In the genomic region with DNA sequence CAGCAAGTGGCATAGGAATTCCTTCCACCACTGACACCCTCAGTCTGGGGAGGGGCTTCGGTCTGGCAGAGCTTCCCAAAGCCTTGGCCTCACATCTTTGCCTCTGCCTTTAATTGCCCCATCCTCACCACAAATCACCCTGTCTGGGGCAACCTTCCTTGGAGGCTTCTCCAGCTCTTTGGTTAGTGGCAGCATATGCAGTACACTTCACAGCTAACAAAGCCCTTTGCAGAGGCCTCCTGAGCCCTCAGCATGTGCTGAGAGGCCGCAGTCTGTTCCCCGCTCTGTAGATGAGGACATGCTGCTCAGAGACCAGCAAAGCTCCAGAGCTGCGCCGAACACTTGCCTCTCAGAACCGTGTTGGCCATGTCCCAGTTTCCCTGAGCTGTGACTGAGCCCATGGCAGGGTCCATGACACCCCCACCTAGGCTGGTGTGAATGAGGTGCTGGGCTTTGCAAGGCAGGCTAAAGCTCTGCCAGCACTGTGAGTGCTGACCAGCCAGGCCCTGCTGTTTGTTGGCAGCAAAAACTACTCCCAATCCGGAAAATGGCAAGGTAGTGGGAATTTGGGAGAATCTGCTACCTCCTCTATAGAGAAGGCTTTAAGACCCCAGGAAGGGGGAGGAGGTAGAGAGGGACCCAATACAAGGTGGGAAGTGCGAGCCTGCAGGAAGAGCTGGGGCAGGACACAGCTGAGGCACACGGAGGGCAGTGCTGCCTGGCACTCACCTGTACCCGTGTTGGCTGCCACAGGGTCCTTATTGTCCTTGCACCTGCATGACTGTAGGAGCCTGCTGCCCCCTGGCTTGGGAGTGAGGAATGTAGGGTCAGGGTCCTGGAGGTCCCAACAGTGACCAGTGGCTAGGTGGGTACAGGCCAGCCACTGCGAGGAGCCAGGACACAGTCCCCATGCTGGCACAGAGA, we compare ENCODE assay signal across 1 cellular context.
TF ChIP-seq lines count a peak whose summit lies in the region.

No MANE protein-coding gene starts in this region.

TF ChIP-seq in WTC11, 78 proteins besides CTCF, POLR2A, EP300 and RAD21:
- TF ChIP-seq ZNF219 (CRISPR knock-in tag; IDR thresholded peaks at IDR 0.05; ENCODE audit: borderline replicate concordance) (no peak), CBFB (CRISPR knock-in tag; IDR thresholded peaks at IDR 0.05; ENCODE audit: low read depth) (no peak), TEAD4 (CRISPR knock-in tag; IDR thresholded peaks at IDR 0.05) (no peak), MXD4 (CRISPR knock-in tag; IDR thresholded peaks at IDR 0.05; ENCODE audit: borderline replicate concordance) (no peak), FOXP1 (CRISPR knock-in tag; IDR thresholded peaks at IDR 0.05; ENCODE audit: borderline replicate concordance) (no peak), SMAD3 (CRISPR knock-in tag; IDR thresholded peaks at IDR 0.05; ENCODE audit: borderline replicate concordance) (no peak), ATF1 (CRISPR knock-in tag; IDR thresholded peaks at IDR 0.05) (no peak), GABPB1 (CRISPR knock-in tag; IDR thresholded peaks at IDR 0.05) (no peak), ZBTB21 (CRISPR knock-in tag; IDR thresholded peaks at IDR 0.05; ENCODE audit: borderline replicate concordance) (no peak), SMAD4 (CRISPR knock-in tag; IDR thresholded peaks at IDR 0.05) (no peak), HMGA2 (CRISPR knock-in tag; IDR thresholded peaks at IDR 0.05) (no peak), NFATC4 (CRISPR knock-in tag; IDR thresholded peaks at IDR 0.05) (no peak), TEAD1 (CRISPR knock-in tag; IDR thresholded peaks at IDR 0.05) (no peak), GTF2I (CRISPR knock-in tag; conservative IDR thresholded peaks at IDR 0.05) (no peak)
- TF ChIP-seq, protein P1, sequence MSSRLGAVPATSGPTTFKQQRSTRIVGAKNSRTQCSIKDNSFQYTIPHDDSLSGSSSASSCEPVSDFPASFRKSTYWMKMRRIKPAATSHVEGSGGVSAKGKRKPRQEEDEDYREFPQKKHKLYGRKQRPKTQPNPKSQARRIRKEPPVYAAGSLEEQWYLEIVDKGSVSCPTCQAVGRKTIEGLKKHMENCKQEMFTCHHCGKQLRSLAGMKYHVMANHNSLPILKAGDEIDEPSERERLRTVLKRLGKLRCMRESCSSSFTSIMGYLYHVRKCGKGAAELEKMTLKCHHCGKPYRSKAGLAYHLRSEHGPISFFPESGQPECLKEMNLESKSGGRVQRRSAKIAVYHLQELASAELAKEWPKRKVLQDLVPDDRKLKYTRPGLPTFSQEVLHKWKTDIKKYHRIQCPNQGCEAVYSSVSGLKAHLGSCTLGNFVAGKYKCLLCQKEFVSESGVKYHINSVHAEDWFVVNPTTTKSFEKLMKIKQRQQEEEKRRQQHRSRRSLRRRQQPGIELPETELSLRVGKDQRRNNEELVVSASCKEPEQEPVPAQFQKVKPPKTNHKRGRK (CRISPR knock-in tag; IDR thresholded peaks at IDR 0.05; ENCODE audit: borderline replicate concordance) = no peak
TF ChIP-seq in WTC11: peak in this region for 0.
